16 cellular contexts compared by ENCODE assay signal in the genomic region with DNA sequence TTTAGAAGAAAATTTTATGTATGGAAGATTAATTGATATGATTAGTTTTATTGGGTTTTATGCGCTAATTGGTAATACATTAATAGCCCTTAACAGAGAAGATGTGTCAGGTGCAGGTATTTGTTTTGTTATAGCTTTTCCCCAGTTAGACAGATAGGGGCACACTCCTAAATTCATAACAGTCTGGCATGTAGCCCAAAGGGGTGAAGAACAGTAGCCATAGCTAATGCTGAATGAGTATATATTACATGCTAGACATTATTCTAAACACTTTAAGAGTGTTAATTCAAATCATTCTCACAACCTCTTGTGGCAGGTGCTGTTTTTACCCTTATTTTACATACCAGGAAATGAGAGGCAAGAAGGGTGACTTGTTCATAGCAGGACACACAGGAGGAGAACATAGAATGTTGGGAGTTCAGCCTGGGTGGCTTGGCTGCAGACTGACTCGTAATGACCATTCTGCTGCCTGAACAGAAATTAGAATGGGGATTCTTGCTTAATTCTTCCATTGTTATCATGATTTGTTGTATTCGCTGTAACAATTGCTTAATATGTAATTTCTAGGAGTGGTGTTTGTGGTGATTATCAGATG.
DNase-seq lines count a peak whose midpoint lies in the region; ATAC-seq and TF ChIP-seq lines count a peak whose summit lies in the region.
"Had no signal": no experiment of that assay in that cellular context is flagged by ENCODE, and none has a peak within 500 bp of the region (broad histone marks: within the 10 kb centered on the region; RNA-seq: fewer than 3 reads in every experiment).

No MANE protein-coding gene starts in this region.

- TF ChIP-seq CTCF in fibroblast of pulmonary artery (IDR thresholded peaks at IDR 0.05; ENCODE audit: low read length, missing control alignments) = no peak

- ATAC-seq in GM18511 (IDR thresholded peaks at IDR 0.05; ENCODE audit: unreplicated experiment) (peak; percentile 64), GM21447 (IDR thresholded peaks at IDR 0.05; ENCODE audit: unreplicated experiment) (peak; percentile 79), HG03139 (IDR thresholded peaks at IDR 0.05; ENCODE audit: unreplicated experiment) (peak; percentile 66), HG03521 (IDR thresholded peaks at IDR 0.05; ENCODE audit: unreplicated experiment) (no peak)
- ATAC-seq: heart left ventricle, right cardiac atrium had no signal

- peak; percentile 39 for DNase-seq in fibroblast of pulmonary artery (ENCODE audit: low read depth)
- DNase-seq in stimulated activated CD4-positive, alpha-beta T cell treated with anti-CD3 and anti-CD28 coated beads, Interleukin-12 subunit alpha, Interleukin-12 subunit beta, amount 100 ng/mL, for 4 hours = no peak
- no peak for DNase-seq in NOMO-1 treated with DMSO at 0.1 percent for 48 hours (lab: John Stamatoyannopoulos, UW; ENCODE audit: unreplicated experiment)
- DNase-seq in DMS53 (lab: John Stamatoyannopoulos, UW) = no peak
- DNase-seq: activated naive CD8-positive, alpha-beta T cell treated with anti-CD3 and anti-CD28 coated beads, Interleukin-2, amount 10 ng/mL, durations not matched to agents 7 days and 5 days; CD4-positive, CD25-positive, alpha-beta regulatory T cell; H7; heart left ventricle; NCI-H2029; PC-9; right cardiac atrium; tibial artery had no signal

- no peak overlapping the region for H3K4me3 ChIP-seq in fibroblast of pulmonary artery (replicated peaks; ENCODE audit: low read depth, low read length)
- H3K4me3 ChIP-seq: heart left ventricle, PC-9, tibial artery had no signal
